Comparison of ENCODE assay signal across 21 cellular contexts in the genomic region with DNA sequence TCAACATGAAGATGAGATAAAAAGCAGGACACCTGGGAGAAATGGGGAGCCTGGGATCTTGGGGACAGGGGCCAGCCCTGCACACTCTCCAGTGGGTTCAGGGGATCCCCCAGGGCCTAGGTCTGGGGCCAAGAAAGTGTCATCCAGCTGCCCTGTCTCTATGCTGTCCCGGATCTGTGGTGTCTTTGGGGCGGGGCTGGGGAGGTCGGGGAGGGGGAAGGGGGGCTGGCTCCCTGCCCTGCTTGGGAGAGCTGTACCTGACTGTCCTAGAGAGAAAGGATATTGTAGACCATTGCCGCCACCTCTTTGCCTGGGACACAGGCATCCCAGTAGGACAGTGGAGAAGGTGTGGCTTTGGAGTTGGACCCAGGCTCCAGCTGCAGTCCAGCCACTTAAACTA. TPM values are rescaled to one million over a fixed set of nuclear protein-coding genes. Genes with fewer than 3 reads are reported as not detected.
DNase-seq lines count a peak whose midpoint lies in the region; TF ChIP-seq lines count a peak whose summit lies in the region.
"Had no signal": no experiment of that assay in that cellular context is flagged by ENCODE, and none has a peak within 500 bp of the region (broad histone marks: within the 10 kb centered on the region; RNA-seq: fewer than 3 reads in every experiment).

No MANE protein-coding gene starts in this region.

- H3K4me1 Mint-ChIP-seq in activated naive CD4-positive, alpha-beta T cell treated with anti-CD3 and anti-CD28 coated beads, Interleukin-2, amount 10 ng/mL, durations not matched to agents 7 days and 5 days: peaks cover 44% of the 10 kb centered on the region
- peaks cover 7% of the 10 kb centered on the region for H3K4me1 Mint-ChIP-seq in endodermal cell
- H3K4me1 Mint-ChIP-seq in osteocyte (ENCODE audit: unreplicated experiment): peaks cover 20% of the 10 kb centered on the region

- H3K27me3 Mint-ChIP-seq in activated naive CD4-positive, alpha-beta T cell treated with anti-CD3 and anti-CD28 coated beads, Interleukin-2, amount 10 ng/mL, durations not matched to agents 7 days and 5 days: no peaks in the 10 kb centered on the region
- H3K27me3 Mint-ChIP-seq in endodermal cell (ENCODE audit: insufficient read depth) (no peaks in the 10 kb centered on the region), osteocyte (ENCODE audit: unreplicated experiment) (no peaks in the 10 kb centered on the region)
- H3K27me3 Mint-ChIP-seq: activated naive CD8-positive, alpha-beta T cell; central memory CD8-positive, alpha-beta T cell; stimulated activated naive CD8-positive, alpha-beta T cell treated with anti-CD3 and anti-CD28 coated beads, Interleukin-15, Interleukin-2, amounts not matched to agents 100 ng/mL and 50 ng/mL, for 24 hours had no signal

- no peaks in the 10 kb centered on the region; the same call in none of the 2 replicates for H3K36me3 ChIP-seq in H7 (replicated peaks; ENCODE audit: control insufficient read depth, insufficient read depth, low read length)
- H3K36me3 ChIP-seq in endodermal cell (ENCODE audit: control insufficient read depth, insufficient read depth, low read length): peaks cover 23% of the 10 kb centered on the region

- H3K4me1 ChIP-seq in endodermal cell (ENCODE audit: control insufficient read depth, insufficient read depth, low read length): no peaks in the 10 kb centered on the region

- H3K36me3 Mint-ChIP-seq in activated naive CD4-positive, alpha-beta T cell treated with anti-CD3 and anti-CD28 coated beads, Interleukin-2, amount 10 ng/mL, durations not matched to agents 7 days and 5 days: peaks cover 47% of the 10 kb centered on the region
- H3K36me3 Mint-ChIP-seq in endodermal cell (ENCODE audit: low read depth) (peaks cover 19% of the 10 kb centered on the region), osteocyte (ENCODE audit: unreplicated experiment) (peaks cover 6% of the 10 kb centered on the region)
- H3K36me3 Mint-ChIP-seq: natural killer cell had no signal

- no peak overlapping the region for H3K4me3 Mint-ChIP-seq in activated naive CD4-positive, alpha-beta T cell treated with anti-CD3 and anti-CD28 coated beads, Interleukin-2, amount 10 ng/mL, durations not matched to agents 7 days and 5 days
- H3K4me3 Mint-ChIP-seq in endodermal cell (no peak overlapping the region), osteocyte (ENCODE audit: unreplicated experiment) (no peak overlapping the region)
- H3K4me3 Mint-ChIP-seq: activated naive CD8-positive, alpha-beta T cell; activated T-helper 1 cell treated with anti-CD3 and anti-CD28 coated beads, Interleukin-12 subunit alpha, Interleukin-12 subunit beta, Interleukin-2, Interleukin-4 antibody, amounts not matched to agents 30 ng/mL and 10 ng/mL and 1 ng/mL, durations not matched to agents 14 hours and 24 hours and 36 hours; CD14-positive monocyte; central memory CD8-positive, alpha-beta T cell; GM23338; natural killer cell; stimulated activated naive CD8-positive, alpha-beta T cell treated with anti-CD3 and anti-CD28 coated beads, Interleukin-15, Interleukin-2, amounts not matched to agents 100 ng/mL and 50 ng/mL, for 24 hours had no signal

- H3K27me3 ChIP-seq in H7 (ENCODE audit: control insufficient read depth, insufficient read depth, low read length) (no peaks in the 10 kb centered on the region), endodermal cell (ENCODE audit: control insufficient read depth, insufficient read depth, low read length, poor library complexity, severe bottlenecking) (no peaks in the 10 kb centered on the region)

- H3K4me3 ChIP-seq in H7 (ENCODE audit: insufficient read depth, low read depth, low read length) (no peak overlapping the region), endodermal cell (ENCODE audit: low read length) (no peak overlapping the region)
- H3K4me3 ChIP-seq: GM23338 had no signal

- TF ChIP-seq CTCF in endodermal cell (conservative IDR thresholded peaks at IDR 0.05) (no peak), osteocyte (IDR thresholded peaks at IDR 0.05) (no peak)

- H3K27ac Mint-ChIP-seq in activated naive CD4-positive, alpha-beta T cell treated with anti-CD3 and anti-CD28 coated beads, Interleukin-2, amount 10 ng/mL, durations not matched to agents 7 days and 5 days: peak overlapping the region; percentile 81
- H3K27ac Mint-ChIP-seq in endodermal cell: peak overlapping the region; percentile 48
- H3K27ac Mint-ChIP-seq in osteocyte (ENCODE audit: unreplicated experiment): peak overlapping the region; percentile 18
- H3K27ac Mint-ChIP-seq: activated naive CD8-positive, alpha-beta T cell; activated T-helper 1 cell treated with anti-CD3 and anti-CD28 coated beads, Interleukin-12 subunit alpha, Interleukin-12 subunit beta, Interleukin-2, Interleukin-4 antibody, amounts not matched to agents 30 ng/mL and 10 ng/mL and 1 ng/mL, durations not matched to agents 14 hours and 24 hours and 36 hours; GM23338; stimulated activated naive CD8-positive, alpha-beta T cell treated with anti-CD3 and anti-CD28 coated beads, Interleukin-15, Interleukin-2, amounts not matched to agents 100 ng/mL and 50 ng/mL, for 24 hours had no signal

- H3K9me3 Mint-ChIP-seq in activated naive CD4-positive, alpha-beta T cell treated with anti-CD3 and anti-CD28 coated beads, Interleukin-2, amount 10 ng/mL, durations not matched to agents 7 days and 5 days: no peaks in the 10 kb centered on the region
- H3K9me3 Mint-ChIP-seq in endodermal cell (no peaks in the 10 kb centered on the region), osteocyte (ENCODE audit: unreplicated experiment) (no peaks in the 10 kb centered on the region)
- H3K9me3 Mint-ChIP-seq: activated T-helper 1 cell treated with anti-CD3 and anti-CD28 coated beads, Interleukin-12 subunit alpha, Interleukin-12 subunit beta, Interleukin-2, Interleukin-4 antibody, amounts not matched to agents 30 ng/mL and 10 ng/mL and 1 ng/mL, durations not matched to agents 14 hours and 24 hours and 36 hours; CD14-positive monocyte; central memory CD8-positive, alpha-beta T cell; GM23338; natural killer cell; stimulated activated naive CD8-positive, alpha-beta T cell treated with anti-CD3 and anti-CD28 coated beads, Interleukin-15, Interleukin-2, amounts not matched to agents 100 ng/mL and 50 ng/mL, for 24 hours had no signal

- CTCF ChIA-PET in activated naive CD4-positive, alpha-beta T cell treated with anti-CD3 and anti-CD28 coated beads, Interleukin-2, amount 10 ng/mL, durations not matched to agents 7 days and 5 days (lab: Charles Lee): interaction anchor here (1.0 to 3.1 kb wide), 3 partner anchors 11 to 89 kb away, joined by 3 to 36 read pairs (median 5); partner anchors contain the start of gene AGFG2

- H3K9me3 ChIP-seq in endodermal cell (ENCODE audit: control insufficient read depth, low read length): no peaks in the 10 kb centered on the region

- DNase-seq in activated naive CD4-positive, alpha-beta T cell treated with anti-CD3 and anti-CD28 coated beads, Interleukin-2, amount 10 ng/mL, durations not matched to agents 7 days and 5 days: no peak
- DNase-seq in activated naive CD4-positive, alpha-beta T cell treated with Interleukin-2 at 50 U/mL for 16 hours: no peak
- DNase-seq in H7 (peak; percentile 39), endodermal cell (no peak), osteocyte (ENCODE audit: extremely low spot score, unreplicated experiment) (no peak), iPS-NIHi7 (ENCODE audit: extremely low spot score) (no peak), NCI-H2107 (lab: John Stamatoyannopoulos, UW) (no peak)
- no peak for DNase-seq in stimulated activated naive CD4-positive, alpha-beta T cell (lab: John Stamatoyannopoulos, UW)
- DNase-seq: aorta; natural killer cell; NCI-H1417; NCI-H2081; NCI-H446; NCI-H82; stimulated activated CD4-positive, alpha-beta T cell treated with anti-CD3 and anti-CD28 coated beads, Interleukin-4, amount 100 ng/mL, for 4 hours had no signal

- no peak overlapping the region for H3K27ac ChIP-seq in endodermal cell (ENCODE audit: low read depth, low read length)

- H3K9ac ChIP-seq in endodermal cell (ENCODE audit: extremely low read depth, low read length, poor library complexity, severe bottlenecking): no peak overlapping the region

- 88% methylated on average over 1 to 4 of the region's 4 CpGs for WGBS in endodermal cell (ENCODE audit: insufficient coverage in 1 of 2, insufficient read length in 1 of 2), 2 experiments

RNA-seq across cellular contexts. Expression of gene SPACDR, which starts 7.0 kb away (rescaled TPM):
- total RNA-seq in H7 (2014; rRNA removed; shearing (Covaris generic)): 0.11 and 1.1 TPM in 2 replicates
- total RNA-seq in endodermal cell (1 to 10 TPM; 1.3 to 1.5 TPM), osteocyte (0.46 TPM in 1 of 2 replicates, not detected in the other)
- polyA plus RNA-seq in endodermal cell (2013, experiment 1 of 2): 1.4 TPM
- 0.83 TPM for polyA plus RNA-seq in endodermal cell (2013, experiment 2 of 2)

RNA-seq across cellular contexts. Expression of gene TSC22D4, which starts 8.0 kb away (rescaled TPM):
- total RNA-seq in H7 (2014; rRNA removed; shearing (Covaris generic)): 31.5 and 35.8 TPM in 2 replicates
- total RNA-seq in endodermal cell (10 to 100 TPM; 30.9 to 35.2 TPM), osteocyte (46.8 and 46.9 TPM in 2 replicates)
- polyA plus RNA-seq in endodermal cell (2013, experiment 1 of 2): 23.5 TPM
- polyA plus RNA-seq in endodermal cell (2013, experiment 2 of 2): 25.1 TPM

RNA-seq across cellular contexts. Expression of gene NYAP1, which starts 12.7 kb away (rescaled TPM):
- 4.0 and 5.5 TPM in 2 replicates for total RNA-seq in H7 (2014; rRNA removed; shearing (Covaris generic))
- total RNA-seq in endodermal cell (1 to 10 TPM; 7.9 to 9.3 TPM), osteocyte (0.89 and 0.99 TPM in 2 replicates)
- 10.5 TPM for polyA plus RNA-seq in endodermal cell (2013, experiment 1 of 2)
- polyA plus RNA-seq in endodermal cell (2013, experiment 2 of 2): 11.1 TPM
- polyA plus RNA-seq: CD14-positive monocyte had no signal

RNA-seq across cellular contexts. Expression of gene PPP1R35, which starts 34.7 kb away (rescaled TPM):
- total RNA-seq in H7 (2014; rRNA removed; shearing (Covaris generic)): 96.6 and 97.8 TPM in 2 replicates
- 10 to 100 TPM; 43.8 to 65.6 TPM for total RNA-seq in endodermal cell
- 46.4 TPM for polyA plus RNA-seq in endodermal cell (2013, experiment 1 of 2)
- 47.1 TPM for polyA plus RNA-seq in endodermal cell (2013, experiment 2 of 2)
- total RNA-seq in osteocyte: 22.8 and 32.1 TPM in 2 replicates

RNA-seq across cellular contexts. Expression of gene MEPCE, which starts 41.4 kb away (rescaled TPM):
- 47.1 and 50.5 TPM in 2 replicates for total RNA-seq in H7 (2014; rRNA removed; shearing (Covaris generic))
- total RNA-seq in endodermal cell: 10 to 100 TPM; 32.9 to 48.0 TPM
- polyA plus RNA-seq in endodermal cell (2013, experiment 1 of 2): 37.6 TPM
- polyA plus RNA-seq in endodermal cell (2013, experiment 2 of 2): 34.8 TPM
- 50.0 and 50.1 TPM in 2 replicates for total RNA-seq in osteocyte

Comparison
In these comparisons a context has a peak if more than half of its experiments do, and no peak if none do; other contexts are left out.
1. H3K27ac Mint-ChIP-seq: peak in every context shown above with its lines; median percentile 81 in activated naive CD4-positive, alpha-beta T cell treated with anti-CD3 and anti-CD28 coated beads, Interleukin-2, amount 10 ng/mL, durations not matched to agents 7 days and 5 days; 48 in endodermal cell; 18 in osteocyte.